ENCODE assay signal across 8 cellular contexts in the genomic region with DNA sequence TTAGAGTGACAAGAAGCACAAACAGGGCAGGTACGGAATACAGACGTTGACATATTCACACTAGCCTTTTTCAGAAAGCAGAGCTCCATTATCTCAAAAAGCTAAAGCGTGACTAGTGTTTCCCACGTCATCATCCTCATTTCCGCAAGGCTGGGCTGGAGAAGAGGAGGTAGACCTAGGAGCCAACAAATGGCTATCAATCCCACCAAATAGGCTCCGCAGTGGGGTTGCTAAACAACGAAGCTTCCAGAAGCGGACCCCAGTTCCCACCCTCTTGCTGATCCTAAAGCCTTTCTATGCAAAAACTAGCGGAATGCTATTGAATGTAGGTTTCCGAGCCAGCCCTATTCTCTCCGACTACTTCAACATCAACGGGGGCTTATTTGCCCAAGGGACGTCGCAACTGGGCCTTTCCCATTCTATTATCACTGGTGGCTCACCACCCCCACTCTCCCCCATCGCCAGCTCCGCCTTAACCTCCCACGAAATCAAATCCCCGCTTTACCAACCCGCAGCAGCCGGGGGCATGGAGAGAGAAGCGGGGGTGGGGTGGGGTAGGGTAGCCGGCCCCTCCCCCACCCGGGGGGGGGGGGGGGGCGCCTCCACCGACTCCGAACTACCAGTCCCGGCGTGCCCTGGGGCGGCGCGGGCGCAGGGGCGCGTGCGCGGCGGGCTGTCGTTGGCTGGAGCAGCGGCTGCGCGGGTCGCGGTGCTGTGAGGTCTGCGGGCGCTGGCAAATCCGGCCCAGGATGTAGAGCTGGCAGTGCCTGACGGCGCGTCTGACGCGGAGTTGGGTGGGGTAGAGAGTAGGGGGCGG. TPM values are rescaled to one million over a fixed set of nuclear protein-coding genes. Genes with fewer than 3 reads are reported as not detected.
DNase-seq lines count a peak whose midpoint lies in the region; ATAC-seq, FAIRE-seq and TF ChIP-seq lines count a peak whose summit lies in the region.

Gene MORF4L1, plus strand, starts transcription at position 736 of the 817 bp plus-strand sequence. CDS start 128 bp downstream, outside the sequence.

- H3K9ac ChIP-seq in astrocyte (ENCODE audit: low read length), result peak within 1 kb of the TSS; percentile 100

- peak within 1 kb of the TSS; percentile 100 for H3K27ac Mint-ChIP-seq in astrocyte (ENCODE audit: unreplicated experiment)

- peaks cover 39% of the 10 kb centered on the region for H4K20me1 ChIP-seq in astrocyte (ENCODE audit: insufficient read depth, low read length)

- H3K4me3 ChIP-seq in astrocyte (ENCODE audit: insufficient read depth, low read depth, low read length), result peak within 1 kb of the TSS; percentile 95
- peak within 1 kb of the TSS; percentile 91 for H3K4me3 ChIP-seq in right cardiac atrium (ENCODE audit: low read length)
- H3K4me3 ChIP-seq in urinary bladder (ENCODE audit: low read depth, low read length), result peak within 1 kb of the TSS; percentile 96

- no peak for TF ChIP-seq CTCF in astrocyte (IDR thresholded peaks at IDR 0.05; ENCODE audit: insufficient read depth, low read depth, low read length)

- H3K36me3 ChIP-seq in astrocyte (ENCODE audit: insufficient read depth, low read length) (no peaks in the 10 kb centered on the region), urinary bladder (ENCODE audit: insufficient read depth) (no peaks in the 10 kb centered on the region)

- no peaks in the 10 kb centered on the region for H3K9me3 ChIP-seq in astrocyte (ENCODE audit: insufficient read depth, low read depth, low read length)
- H3K9me3 ChIP-seq in right cardiac atrium (ENCODE audit: control insufficient read depth, low read length), result no peaks in the 10 kb centered on the region

- peaks cover 3% of the 10 kb centered on the region for H3K36me3 Mint-ChIP-seq in astrocyte (ENCODE audit: low read depth, unreplicated experiment)

- DNase-seq in GM18507 (ENCODE audit: extremely low spot score, insufficient read length, low read depth), result peak; percentile 89
- peak; percentile 94 to 96 for DNase-seq in NCI-H2081 (lab: John Stamatoyannopoulos, UW)
- peak; percentile 93 for DNase-seq in T-helper 9 cell
- DNase-seq in astrocyte (ENCODE audit: low read depth), result peak; percentile 89
- peak; percentile 97 to 99 (median 99) for DNase-seq in right cardiac atrium
- DNase-seq in pulmonary artery endothelial cell (ENCODE audit: low read depth, low spot score), result peak; percentile 83

- peak within 1 kb of the TSS; percentile 87 for H3K4me2 ChIP-seq in astrocyte (ENCODE audit: low read length)

- peak; percentile 67 for ATAC-seq in HG03039 (IDR thresholded peaks at IDR 0.05; ENCODE audit: unreplicated experiment)
- ATAC-seq in right cardiac atrium, result peak; percentile 96

- H3K4me1 ChIP-seq in astrocyte (ENCODE audit: insufficient read depth, low read length) (peaks cover 20% of the 10 kb centered on the region), right cardiac atrium (ENCODE audit: control insufficient read depth, insufficient read depth, low read length) (peaks cover 10% of the 10 kb centered on the region), urinary bladder (ENCODE audit: insufficient read depth) (no peaks in the 10 kb centered on the region)

- H3K4me3 Mint-ChIP-seq in astrocyte (ENCODE audit: unreplicated experiment), result peak within 1 kb of the TSS; percentile 99

- intact Hi-C loops in right cardiac atrium (cut with DNase I), result loop anchor here in 2 of 4 donors (10.0 kb wide), 1 partner anchor 58 kb away; the partner anchor contains the start of gene ADAMTS7 (in 2 of the 2)

- peaks cover 7% of the 10 kb centered on the region for H3K4me1 Mint-ChIP-seq in astrocyte (ENCODE audit: low read depth, unreplicated experiment)

- H2AFZ ChIP-seq in astrocyte (ENCODE audit: low read depth, low read length), result peak within 1 kb of the TSS; percentile 98

- no peaks in the 10 kb centered on the region for H3K27me3 ChIP-seq in astrocyte (ENCODE audit: insufficient read depth, low read length)
- H3K27me3 ChIP-seq in right cardiac atrium (ENCODE audit: control insufficient read depth, insufficient read depth), result no peaks in the 10 kb centered on the region

- peaks cover 46% of the 10 kb centered on the region for H3K79me2 ChIP-seq in astrocyte (ENCODE audit: insufficient read depth, low read length)

- H3K9me3 Mint-ChIP-seq in astrocyte (ENCODE audit: unreplicated experiment), result no peaks in the 10 kb centered on the region

- no peaks in the 10 kb centered on the region for H3K27me3 Mint-ChIP-seq in astrocyte (ENCODE audit: low read depth, unreplicated experiment)

- H3K27ac ChIP-seq in astrocyte (ENCODE audit: low read depth, low read length) (peak within 1 kb of the TSS; percentile 100), right cardiac atrium (ENCODE audit: low read length) (peak within 1 kb of the TSS; percentile 100), urinary bladder (ENCODE audit: low read depth) (peak within 1 kb of the TSS; percentile 99)

- WGBS in right cardiac atrium, result 3% methylated on average over 51 of the region's 52 CpGs
- 4% methylated on average over 51 of the region's 52 CpGs for WGBS in urinary bladder

- FAIRE-seq in GM18507 (lab: Jason Lieb, UNC), result peak; percentile 66
- no peak for FAIRE-seq in astrocyte (lab: Jason Lieb, UNC)

RNA-seq across cellular contexts. Expression of gene MORF4L1, which starts in this region (rescaled TPM):
- total RNA-seq in astrocyte (398 and 411 TPM in 2 replicates), right cardiac atrium (100 to 1,000 TPM; 347 to 402 (median 376) TPM), pulmonary artery endothelial cell (343 and 401 TPM in 2 replicates), urinary bladder (465 TPM)
- polyA plus RNA-seq in right cardiac atrium (296 TPM), urinary bladder (392 TPM)

Comparison
In these comparisons a context has a peak if more than half of its experiments do, and no peak if none do; other contexts are left out.
1. Peak in every context shown above with its lines: DNase-seq, ATAC-seq, H3K4me3 ChIP-seq and H3K27ac ChIP-seq.